In the genomic region with DNA sequence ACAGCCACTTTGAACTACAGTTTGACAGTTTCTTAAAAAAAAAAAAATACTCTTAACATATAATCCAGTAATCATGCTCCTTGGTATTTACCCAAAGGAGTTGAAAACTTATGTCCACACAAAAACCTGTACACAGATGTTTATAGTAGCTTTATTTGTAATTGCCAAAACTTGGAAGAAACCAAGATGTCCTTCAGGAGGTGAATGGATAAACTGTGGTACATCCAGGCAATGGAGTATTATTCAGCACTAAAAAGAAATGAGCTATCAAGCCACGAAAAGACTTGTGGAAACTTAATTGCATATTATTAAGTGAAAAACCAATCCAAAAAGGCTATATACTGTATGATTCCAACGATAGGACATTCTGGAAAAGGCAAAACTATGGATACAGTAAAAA, we compare ENCODE assay signal across 1 cellular context.
TF ChIP-seq lines count a peak whose summit lies in the region.

No MANE protein-coding gene starts in this region.

TF ChIP-seq in K562, 482 proteins besides CTCF, POLR2A, EP300 and RAD21 (continued from another document):
- TF ChIP-seq, protein P1, sequence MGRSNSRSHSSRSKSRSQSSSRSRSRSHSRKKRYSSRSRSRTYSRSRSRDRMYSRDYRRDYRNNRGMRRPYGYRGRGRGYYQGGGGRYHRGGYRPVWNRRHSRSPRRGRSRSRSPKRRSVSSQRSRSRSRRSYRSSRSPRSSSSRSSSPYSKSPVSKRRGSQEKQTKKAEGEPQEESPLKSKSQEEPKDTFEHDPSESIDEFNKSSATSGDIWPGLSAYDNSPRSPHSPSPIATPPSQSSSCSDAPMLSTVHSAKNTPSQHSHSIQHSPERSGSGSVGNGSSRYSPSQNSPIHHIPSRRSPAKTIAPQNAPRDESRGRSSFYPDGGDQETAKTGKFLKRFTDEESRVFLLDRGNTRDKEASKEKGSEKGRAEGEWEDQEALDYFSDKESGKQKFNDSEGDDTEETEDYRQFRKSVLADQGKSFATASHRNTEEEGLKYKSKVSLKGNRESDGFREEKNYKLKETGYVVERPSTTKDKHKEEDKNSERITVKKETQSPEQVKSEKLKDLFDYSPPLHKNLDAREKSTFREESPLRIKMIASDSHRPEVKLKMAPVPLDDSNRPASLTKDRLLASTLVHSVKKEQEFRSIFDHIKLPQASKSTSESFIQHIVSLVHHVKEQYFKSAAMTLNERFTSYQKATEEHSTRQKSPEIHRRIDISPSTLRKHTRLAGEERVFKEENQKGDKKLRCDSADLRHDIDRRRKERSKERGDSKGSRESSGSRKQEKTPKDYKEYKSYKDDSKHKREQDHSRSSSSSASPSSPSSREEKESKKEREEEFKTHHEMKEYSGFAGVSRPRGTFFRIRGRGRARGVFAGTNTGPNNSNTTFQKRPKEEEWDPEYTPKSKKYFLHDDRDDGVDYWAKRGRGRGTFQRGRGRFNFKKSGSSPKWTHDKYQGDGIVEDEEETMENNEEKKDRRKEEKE (IDR thresholded peaks at IDR 0.05; ENCODE audit: borderline replicate concordance in 1 of 2, control insufficient read depth in 1 of 2, low read depth in 2 of 2, low read length in 1 of 2), result no peak
- TF ChIP-seq ZNF316 (IDR thresholded peaks at IDR 0.05), result no peak
- no peak for TF ChIP-seq MED1 (CRISPR knock-in tag; IDR thresholded peaks at IDR 0.05; ENCODE audit: borderline replicate concordance)
- TF ChIP-seq SETDB1 (IDR thresholded peaks at IDR 0.05; ENCODE audit: low read length), result no peak
- TF ChIP-seq, protein P2, sequence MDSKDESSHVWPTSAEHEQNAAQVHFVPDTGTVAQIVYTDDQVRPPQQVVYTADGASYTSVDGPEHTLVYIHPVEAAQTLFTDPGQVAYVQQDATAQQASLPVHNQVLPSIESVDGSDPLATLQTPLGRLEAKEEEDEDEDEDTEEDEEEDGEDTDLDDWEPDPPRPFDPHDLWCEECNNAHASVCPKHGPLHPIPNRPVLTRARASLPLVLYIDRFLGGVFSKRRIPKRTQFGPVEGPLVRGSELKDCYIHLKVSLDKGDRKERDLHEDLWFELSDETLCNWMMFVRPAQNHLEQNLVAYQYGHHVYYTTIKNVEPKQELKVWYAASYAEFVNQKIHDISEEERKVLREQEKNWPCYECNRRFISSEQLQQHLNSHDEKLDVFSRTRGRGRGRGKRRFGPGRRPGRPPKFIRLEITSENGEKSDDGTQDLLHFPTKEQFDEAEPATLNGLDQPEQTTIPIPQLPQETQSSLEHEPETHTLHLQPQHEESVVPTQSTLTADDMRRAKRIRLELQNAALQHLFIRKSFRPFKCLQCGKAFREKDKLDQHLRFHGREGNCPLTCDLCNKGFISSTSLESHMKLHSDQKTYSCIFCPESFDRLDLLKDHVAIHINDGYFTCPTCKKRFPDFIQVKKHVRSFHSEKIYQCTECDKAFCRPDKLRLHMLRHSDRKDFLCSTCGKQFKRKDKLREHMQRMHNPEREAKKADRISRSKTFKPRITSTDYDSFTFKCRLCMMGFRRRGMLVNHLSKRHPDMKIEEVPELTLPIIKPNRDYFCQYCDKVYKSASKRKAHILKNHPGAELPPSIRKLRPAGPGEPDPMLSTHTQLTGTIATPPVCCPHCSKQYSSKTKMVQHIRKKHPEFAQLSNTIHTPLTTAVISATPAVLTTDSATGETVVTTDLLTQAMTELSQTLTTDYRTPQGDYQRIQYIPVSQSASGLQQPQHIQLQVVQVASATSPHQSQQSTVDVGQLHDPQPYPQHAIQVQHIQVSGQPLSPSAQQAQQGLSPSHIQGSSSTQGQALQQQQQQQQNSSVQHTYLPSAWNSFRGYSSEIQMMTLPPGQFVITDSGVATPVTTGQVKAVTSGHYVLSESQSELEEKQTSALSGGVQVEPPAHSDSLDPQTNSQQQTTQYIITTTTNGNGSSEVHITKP (IDR thresholded peaks at IDR 0.05; ENCODE audit: partially characterized antibody), result no peak
- TF ChIP-seq ZNF146 (CRISPR knock-in tag; IDR thresholded peaks at IDR 0.05; ENCODE audit: unreplicated experiment), result peak; percentile 37
